8 cellular contexts compared by ENCODE assay signal in the genomic region with DNA sequence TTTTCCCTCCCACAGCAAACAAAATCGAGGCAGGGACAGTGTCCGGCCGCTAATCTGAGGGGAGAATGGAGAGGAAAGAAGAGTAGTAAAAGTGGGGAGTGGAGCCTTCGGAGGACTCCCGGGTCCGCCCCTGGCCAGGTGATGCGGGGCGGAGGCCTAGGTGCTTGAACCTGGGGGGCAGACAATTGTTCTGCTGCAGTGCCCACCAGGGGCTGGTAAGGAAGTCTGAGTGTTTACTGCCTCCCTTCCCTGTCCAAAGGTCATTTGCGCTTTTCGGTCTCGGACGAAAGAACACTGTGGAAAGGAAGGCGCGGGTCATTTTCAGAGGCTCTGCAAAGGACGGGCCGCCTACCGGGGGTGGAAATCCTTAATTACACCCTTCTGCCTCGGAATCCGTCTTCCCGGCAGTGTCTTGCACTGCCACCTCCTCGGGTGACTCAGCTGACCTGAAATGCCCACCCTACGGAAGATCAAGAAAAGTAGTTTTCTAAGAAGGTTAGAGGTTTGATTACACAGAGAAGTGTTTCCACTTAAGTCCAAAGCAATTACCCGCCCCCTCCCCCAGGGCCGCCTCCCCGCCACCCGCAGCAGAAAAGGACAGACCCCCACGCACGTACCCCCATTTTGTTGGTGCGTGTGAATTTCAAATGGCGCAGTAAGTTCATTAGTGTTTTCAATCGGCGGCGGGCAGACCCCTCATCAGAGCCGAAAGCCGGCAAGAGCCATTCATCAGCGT.
DNase-seq lines count a peak whose midpoint lies in the region; ATAC-seq and TF ChIP-seq lines count a peak whose summit lies in the region.

No MANE protein-coding gene starts in this region.

- H3K4me1 ChIP-seq in adipocyte (ENCODE audit: control insufficient read depth, insufficient read depth, low read length) (peaks cover 18% of the 10 kb centered on the region), testis (peaks cover 5% of the 10 kb centered on the region)

- no peaks in the 10 kb centered on the region for H3K9me3 ChIP-seq in adipocyte (ENCODE audit: control insufficient read depth, low read length)
- H3K9me3 ChIP-seq in testis = no peaks in the 10 kb centered on the region

- H3K4me3 Mint-ChIP-seq in activated CD4-positive, alpha-beta T cell treated with anti-CD3 and anti-CD28 coated beads for 36 hours = peak overlapping the region; percentile 55

- POLR2A ChIA-PET in activated CD4-positive, alpha-beta T cell treated with anti-CD3 and anti-CD28 coated beads for 36 hours (lab: Charles Lee) = no interaction called here

- DNase-seq in activated CD4-positive, alpha-beta T cell treated with anti-CD3 and anti-CD28 coated beads for 36 hours = peak; percentile 5
- DNase-seq in activated CD4-positive, alpha-beta T cell treated with anti-CD3 and anti-CD28 coated beads for 1 hour = no peak
- DNase-seq in adipocyte (ENCODE audit: low read depth) = peak; percentile 51
- DNase-seq in kidney epithelial cell (ENCODE audit: low read depth) = no peak
- no peak for DNase-seq in testis
- DNase-seq in pons (ENCODE audit: low spot score) = no peak
- no peak for DNase-seq in cerebellar nuclear complex (lab: John Stamatoyannopoulos, UW)
- no peak for DNase-seq in NCI-H345 treated with DMSO at 0.1 percent for 48 hours (lab: John Stamatoyannopoulos, UW; ENCODE audit: unreplicated experiment)

- CTCF ChIA-PET in activated CD4-positive, alpha-beta T cell treated with anti-CD3 and anti-CD28 coated beads for 36 hours (lab: Charles Lee) = no interaction called here

- peak overlapping the region; percentile 96 for H3K4me3 ChIP-seq in adipocyte (ENCODE audit: low read length)
- peak overlapping the region; percentile 76 for H3K4me3 ChIP-seq in kidney epithelial cell (ENCODE audit: low read depth, low read length)
- H3K4me3 ChIP-seq in testis = peak overlapping the region; percentile 56 to 67

- WGBS in testis, 2 donors = 1 to 2% methylated on average over 31 to 36 of the region's 36 CpGs

- H3K27ac Mint-ChIP-seq in activated CD4-positive, alpha-beta T cell treated with anti-CD3 and anti-CD28 coated beads for 36 hours = no peak overlapping the region

- TF ChIP-seq POLR2A in testis (IDR thresholded peaks at IDR 0.05) = no peak

- ATAC-seq in activated CD4-positive, alpha-beta T cell treated with anti-CD3 and anti-CD28 coated beads for 36 hours = no peak

- peak overlapping the region; percentile 93 for H3K9ac ChIP-seq in adipocyte (ENCODE audit: low read length)

- peaks cover 2% of the 10 kb centered on the region for H3K36me3 Mint-ChIP-seq in activated CD4-positive, alpha-beta T cell treated with anti-CD3 and anti-CD28 coated beads for 36 hours (ENCODE audit: low read depth)

- H3K27me3 ChIP-seq in adipocyte (replicated peaks; ENCODE audit: control insufficient read depth, insufficient read depth, low read length) (no peaks in the 10 kb centered on the region), kidney epithelial cell (ENCODE audit: control insufficient read depth, insufficient read depth, low read length) (peaks cover 6% of the 10 kb centered on the region), testis (no peaks in the 10 kb centered on the region)

- intact Hi-C loops in activated CD4-positive, alpha-beta T cell treated with anti-CD3 and anti-CD28 coated beads for 36 hours (cut with DNase I, micrococcal nuclease) = loop anchor here in 1 of 2 experiments (5.0 to 10.0 kb wide), 2 partner anchors 302 to 954 kb away; partner anchors contain the start of gene WWC2
- intact Hi-C loops in testis (cut with DNase I; ENCODE audit: low total_unique reads) = no loop called here

- H3K36me3 ChIP-seq in adipocyte (ENCODE audit: control insufficient read depth, insufficient read depth, low read length, severe bottlenecking) (no peaks in the 10 kb centered on the region), kidney epithelial cell (ENCODE audit: control insufficient read depth, insufficient read depth, low read length) (no peaks in the 10 kb centered on the region), testis (ENCODE audit: low read depth, missing control alignments) (no peaks in the 10 kb centered on the region)

- no peak overlapping the region for H3K27ac ChIP-seq in testis

- peaks cover 59% of the 10 kb centered on the region for H3K27me3 Mint-ChIP-seq in activated CD4-positive, alpha-beta T cell treated with anti-CD3 and anti-CD28 coated beads for 36 hours

- H3K9me3 Mint-ChIP-seq in activated CD4-positive, alpha-beta T cell treated with anti-CD3 and anti-CD28 coated beads for 36 hours (ENCODE audit: low read depth) = no peaks in the 10 kb centered on the region

- TF ChIP-seq CTCF in kidney epithelial cell (IDR thresholded peaks at IDR 0.05; ENCODE audit: insufficient read depth, low read length, poor library complexity, severe bottlenecking) (no peak), testis (IDR thresholded peaks at IDR 0.05) (no peak)

- H3K4me1 Mint-ChIP-seq in activated CD4-positive, alpha-beta T cell treated with anti-CD3 and anti-CD28 coated beads for 36 hours = peaks cover 15% of the 10 kb centered on the region

Comparison
In these comparisons a context has a peak if more than half of its experiments do, and no peak if none do; other contexts are left out.
1. DNase-seq: peak in activated CD4-positive, alpha-beta T cell treated with anti-CD3 and anti-CD28 coated beads for 36 hours (single experiment) and adipocyte (single experiment); none in activated CD4-positive, alpha-beta T cell treated with anti-CD3 and anti-CD28 coated beads for 1 hour (single experiment), kidney epithelial cell (single experiment), testis (single experiment), pons (single experiment), cerebellar nuclear complex (0 of 2) and NCI-H345 treated with DMSO at 0.1 percent for 48 hours (single experiment).
2. Peak in every context shown above with its lines, with median percentiles within 50 percentile points of each other: H3K4me3 ChIP-seq.